1 cellular context compared by ENCODE assay signal in genomic region chr3:5213574-5213966, GRCh38.
A peak's percentile ranks its signal among the peaks of the same experiment; 100 is the strongest.
TF ChIP-seq lines count a peak whose summit lies in the region.

No MANE protein-coding gene starts in this region.

TF ChIP-seq in K562, 482 proteins besides CTCF, POLR2A, EP300 and RAD21:
- TF ChIP-seq TCF15 (CRISPR knock-in tag; IDR thresholded peaks at IDR 0.05) (no peak), GTF3C2 (IDR thresholded peaks at IDR 0.05; ENCODE audit: borderline replicate concordance, extremely low read depth, insufficient read length) (no peak), ZNF699 (CRISPR knock-in tag; IDR thresholded peaks at IDR 0.05; ENCODE audit: insufficient replicate concordance) (no peak), SIRT6 (IDR thresholded peaks at IDR 0.05; ENCODE audit: low read depth, low read length) (no peak), E2F8 (IDR thresholded peaks at IDR 0.05; ENCODE audit: low read depth, partially characterized antibody) (peak; percentile 35)
